Comparison of ENCODE assay signal across 1 cellular context in the genomic region with DNA sequence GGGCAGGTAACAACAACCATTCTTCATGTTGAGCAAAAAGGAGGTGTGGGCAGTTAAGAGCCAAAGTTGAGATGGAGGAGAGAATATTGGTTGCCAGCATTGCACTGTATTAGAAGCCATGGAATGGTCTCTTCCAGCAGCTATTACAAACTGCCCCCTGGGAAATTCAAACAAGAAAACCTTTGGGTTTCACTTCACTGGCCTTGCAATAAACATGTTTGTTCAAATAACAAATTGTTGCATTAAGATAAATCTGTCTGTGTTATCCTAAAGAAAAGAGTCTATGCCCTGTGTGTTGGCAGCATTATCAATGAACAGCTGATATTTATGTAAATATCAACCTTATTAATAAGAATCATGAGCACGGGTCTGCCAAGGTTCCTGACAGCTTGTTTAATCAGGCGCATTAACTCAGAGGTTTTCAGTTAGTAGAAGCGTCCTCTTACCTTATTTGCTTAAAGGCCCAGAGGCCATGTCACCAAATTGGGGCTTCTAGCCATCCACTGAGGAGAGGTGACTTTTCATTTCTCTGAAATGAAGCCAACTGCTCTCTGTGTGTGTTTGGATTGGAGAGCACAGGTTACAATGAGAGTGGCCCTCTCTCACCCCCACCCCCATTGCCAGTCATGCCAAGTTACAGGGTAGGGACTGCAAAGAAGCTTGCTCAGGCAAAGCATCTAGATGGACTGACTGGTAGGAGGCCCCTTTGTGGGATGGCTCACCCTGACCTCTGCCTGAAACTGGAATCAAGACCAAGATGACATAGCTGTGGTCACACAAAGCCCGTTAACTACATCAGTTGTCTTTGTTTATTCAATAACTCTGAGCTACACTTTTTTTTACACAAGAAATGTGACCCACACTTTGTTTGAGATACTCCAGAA.
TF ChIP-seq lines count a peak whose summit lies in the region.

No MANE protein-coding gene starts in this region.

TF ChIP-seq in GM12878, 131 proteins besides CTCF, POLR2A, EP300 and RAD21 (continued from another document and continues in another):
- TF ChIP-seq, protein P1, sequence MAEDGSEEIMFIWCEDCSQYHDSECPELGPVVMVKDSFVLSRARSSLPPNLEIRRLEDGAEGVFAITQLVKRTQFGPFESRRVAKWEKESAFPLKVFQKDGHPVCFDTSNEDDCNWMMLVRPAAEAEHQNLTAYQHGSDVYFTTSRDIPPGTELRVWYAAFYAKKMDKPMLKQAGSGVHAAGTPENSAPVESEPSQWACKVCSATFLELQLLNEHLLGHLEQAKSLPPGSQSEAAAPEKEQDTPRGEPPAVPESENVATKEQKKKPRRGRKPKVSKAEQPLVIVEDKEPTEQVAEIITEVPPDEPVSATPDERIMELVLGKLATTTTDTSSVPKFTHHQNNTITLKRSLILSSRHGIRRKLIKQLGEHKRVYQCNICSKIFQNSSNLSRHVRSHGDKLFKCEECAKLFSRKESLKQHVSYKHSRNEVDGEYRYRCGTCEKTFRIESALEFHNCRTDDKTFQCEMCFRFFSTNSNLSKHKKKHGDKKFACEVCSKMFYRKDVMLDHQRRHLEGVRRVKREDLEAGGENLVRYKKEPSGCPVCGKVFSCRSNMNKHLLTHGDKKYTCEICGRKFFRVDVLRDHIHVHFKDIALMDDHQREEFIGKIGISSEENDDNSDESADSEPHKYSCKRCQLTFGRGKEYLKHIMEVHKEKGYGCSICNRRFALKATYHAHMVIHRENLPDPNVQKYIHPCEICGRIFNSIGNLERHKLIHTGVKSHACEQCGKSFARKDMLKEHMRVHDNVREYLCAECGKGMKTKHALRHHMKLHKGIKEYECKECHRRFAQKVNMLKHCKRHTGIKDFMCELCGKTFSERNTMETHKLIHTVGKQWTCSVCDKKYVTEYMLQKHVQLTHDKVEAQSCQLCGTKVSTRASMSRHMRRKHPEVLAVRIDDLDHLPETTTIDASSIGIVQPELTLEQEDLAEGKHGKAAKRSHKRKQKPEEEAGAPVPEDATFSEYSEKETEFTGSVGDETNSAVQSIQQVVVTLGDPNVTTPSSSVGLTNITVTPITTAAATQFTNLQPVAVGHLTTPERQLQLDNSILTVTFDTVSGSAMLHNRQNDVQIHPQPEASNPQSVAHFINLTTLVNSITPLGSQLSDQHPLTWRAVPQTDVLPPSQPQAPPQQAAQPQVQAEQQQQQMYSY (CRISPR knock-in tag; IDR thresholded peaks at IDR 0.05), result no peak
- TF ChIP-seq, protein P2, sequence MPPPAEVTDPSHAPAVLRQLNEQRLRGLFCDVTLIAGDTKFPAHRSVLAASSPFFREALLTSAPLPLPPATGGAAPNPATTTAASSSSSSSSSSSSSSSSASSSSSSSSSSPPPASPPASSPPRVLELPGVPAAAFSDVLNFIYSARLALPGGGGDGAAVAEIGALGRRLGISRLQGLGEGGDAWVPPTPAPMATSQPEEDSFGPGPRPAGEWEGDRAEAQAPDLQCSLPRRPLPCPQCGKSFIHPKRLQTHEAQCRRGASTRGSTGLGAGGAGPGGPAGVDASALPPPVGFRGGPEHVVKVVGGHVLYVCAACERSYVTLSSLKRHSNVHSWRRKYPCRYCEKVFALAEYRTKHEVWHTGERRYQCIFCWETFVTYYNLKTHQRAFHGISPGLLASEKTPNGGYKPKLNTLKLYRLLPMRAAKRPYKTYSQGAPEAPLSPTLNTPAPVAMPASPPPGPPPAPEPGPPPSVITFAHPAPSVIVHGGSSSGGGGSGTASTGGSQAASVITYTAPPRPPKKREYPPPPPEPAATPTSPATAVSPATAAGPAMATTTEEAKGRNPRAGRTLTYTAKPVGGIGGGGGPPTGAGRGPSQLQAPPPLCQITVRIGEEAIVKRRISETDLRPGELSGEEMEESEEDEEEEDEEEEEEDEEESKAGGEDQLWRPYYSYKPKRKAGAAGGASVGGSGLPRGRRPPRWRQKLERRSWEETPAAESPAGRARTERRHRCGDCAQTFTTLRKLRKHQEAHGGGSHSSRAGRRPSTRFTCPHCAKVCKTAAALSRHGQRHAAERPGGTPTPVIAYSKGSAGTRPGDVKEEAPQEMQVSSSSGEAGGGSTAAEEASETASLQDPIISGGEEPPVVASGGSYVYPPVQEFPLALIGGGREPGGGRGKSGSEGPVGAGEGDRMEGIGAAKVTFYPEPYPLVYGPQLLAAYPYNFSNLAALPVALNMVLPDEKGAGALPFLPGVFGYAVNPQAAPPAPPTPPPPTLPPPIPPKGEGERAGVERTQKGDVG (CRISPR knock-in tag; IDR thresholded peaks at IDR 0.05), result no peak
- no peak for TF ChIP-seq RCOR1 (conservative IDR thresholded peaks at IDR 0.05; ENCODE audit: low read depth, low read length)
- no peak for TF ChIP-seq BRCA1 (IDR thresholded peaks at IDR 0.05; ENCODE audit: low read depth, low read length)
- no peak for TF ChIP-seq MXI1 (IDR thresholded peaks at IDR 0.05; ENCODE audit: low read depth, low read length)
- no peak for TF ChIP-seq KDM1A (IDR thresholded peaks at IDR 0.05; ENCODE audit: borderline replicate concordance)
- TF ChIP-seq CEBPB (IDR thresholded peaks at IDR 0.05; ENCODE audit: borderline replicate concordance in 1 of 2, low read depth in 2 of 2, low read length in 2 of 2), result no peak
- TF ChIP-seq TBL1XR1 (IDR thresholded peaks at IDR 0.05; ENCODE audit: low read depth, low read length), result no peak
- TF ChIP-seq HDAC2 (IDR thresholded peaks at IDR 0.05), result no peak
- no peak for TF ChIP-seq FOS (IDR thresholded peaks at IDR 0.05; ENCODE audit: borderline replicate concordance, extremely low read depth, insufficient read length)
- peak; percentile 36; the same call in 1 of the 2 replicates for TF ChIP-seq ATF2 (IDR thresholded peaks at IDR 0.05; ENCODE audit: low read length)
- TF ChIP-seq JUND (IDR thresholded peaks at IDR 0.05; ENCODE audit: low read depth, low read length), result no peak
- TF ChIP-seq, protein P3, sequence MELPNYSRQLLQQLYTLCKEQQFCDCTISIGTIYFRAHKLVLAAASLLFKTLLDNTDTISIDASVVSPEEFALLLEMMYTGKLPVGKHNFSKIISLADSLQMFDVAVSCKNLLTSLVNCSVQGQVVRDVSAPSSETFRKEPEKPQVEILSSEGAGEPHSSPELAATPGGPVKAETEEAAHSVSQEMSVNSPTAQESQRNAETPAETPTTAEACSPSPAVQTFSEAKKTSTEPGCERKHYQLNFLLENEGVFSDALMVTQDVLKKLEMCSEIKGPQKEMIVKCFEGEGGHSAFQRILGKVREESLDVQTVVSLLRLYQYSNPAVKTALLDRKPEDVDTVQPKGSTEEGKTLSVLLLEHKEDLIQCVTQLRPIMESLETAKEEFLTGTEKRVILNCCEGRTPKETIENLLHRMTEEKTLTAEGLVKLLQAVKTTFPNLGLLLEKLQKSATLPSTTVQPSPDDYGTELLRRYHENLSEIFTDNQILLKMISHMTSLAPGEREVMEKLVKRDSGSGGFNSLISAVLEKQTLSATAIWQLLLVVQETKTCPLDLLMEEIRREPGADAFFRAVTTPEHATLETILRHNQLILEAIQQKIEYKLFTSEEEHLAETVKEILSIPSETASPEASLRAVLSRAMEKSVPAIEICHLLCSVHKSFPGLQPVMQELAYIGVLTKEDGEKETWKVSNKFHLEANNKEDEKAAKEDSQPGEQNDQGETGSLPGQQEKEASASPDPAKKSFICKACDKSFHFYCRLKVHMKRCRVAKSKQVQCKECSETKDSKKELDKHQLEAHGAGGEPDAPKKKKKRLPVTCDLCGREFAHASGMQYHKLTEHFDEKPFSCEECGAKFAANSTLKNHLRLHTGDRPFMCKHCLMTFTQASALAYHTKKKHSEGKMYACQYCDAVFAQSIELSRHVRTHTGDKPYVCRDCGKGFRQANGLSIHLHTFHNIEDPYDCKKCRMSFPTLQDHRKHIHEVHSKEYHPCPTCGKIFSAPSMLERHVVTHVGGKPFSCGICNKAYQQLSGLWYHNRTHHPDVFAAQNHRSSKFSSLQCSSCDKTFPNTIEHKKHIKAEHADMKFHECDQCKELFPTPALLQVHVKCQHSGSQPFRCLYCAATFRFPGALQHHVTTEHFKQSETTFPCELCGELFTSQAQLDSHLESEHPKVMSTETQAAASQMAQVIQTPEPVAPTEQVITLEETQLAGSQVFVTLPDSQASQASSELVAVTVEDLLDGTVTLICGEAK (IDR thresholded peaks at IDR 0.05; ENCODE audit: borderline replicate concordance), result no peak
- TF ChIP-seq ZNF217 (IDR thresholded peaks at IDR 0.05), result no peak
- TF ChIP-seq NBN (IDR thresholded peaks at IDR 0.05), result no peak
- peak; percentile 52 for TF ChIP-seq SP1 (IDR thresholded peaks at IDR 0.05; ENCODE audit: low read depth, low read length)
- peak; percentile 67; the same call in 1 of the 2 replicates for TF ChIP-seq ATF7 (IDR thresholded peaks at IDR 0.05; ENCODE audit: low read depth)
- TF ChIP-seq EZH2 (IDR thresholded peaks at IDR 0.05; ENCODE audit: borderline replicate concordance, control insufficient read depth, low read depth, low read length), result no peak
- no peak for TF ChIP-seq MEF2B (IDR thresholded peaks at IDR 0.05; ENCODE audit: partially characterized antibody, poor library complexity, severe bottlenecking)
- TF ChIP-seq SMC3 (IDR thresholded peaks at IDR 0.05; ENCODE audit: borderline replicate concordance, low read length), result no peak
- no peak for TF ChIP-seq HDGF (IDR thresholded peaks at IDR 0.05)
- TF ChIP-seq HDAC6 (IDR thresholded peaks at IDR 0.05; ENCODE audit: unreplicated experiment), result no peak
- peak; percentile 48 for TF ChIP-seq JUNB (IDR thresholded peaks at IDR 0.05)
- no peak for TF ChIP-seq MYB (IDR thresholded peaks at IDR 0.05; ENCODE audit: borderline replicate concordance, low read depth, low read length)
- no peak for TF ChIP-seq SUPT20H (IDR thresholded peaks at IDR 0.05; ENCODE audit: borderline replicate concordance, control insufficient read depth, low read depth, low read length)
- TF ChIP-seq ZNF592 (IDR thresholded peaks at IDR 0.05), result no peak
- no peak for TF ChIP-seq PBX3 (IDR thresholded peaks at IDR 0.05; ENCODE audit: insufficient replicate concordance, low read depth, low read length)
- no peak for TF ChIP-seq RB1 (IDR thresholded peaks at IDR 0.05; ENCODE audit: borderline replicate concordance)
- no peak for TF ChIP-seq USF1 (IDR thresholded peaks at IDR 0.05; ENCODE audit: borderline replicate concordance, extremely low read length, insufficient read depth, low read depth, low read length)
- TF ChIP-seq GABPA (IDR thresholded peaks at IDR 0.05; ENCODE audit: low read depth), result no peak
